Comparison of ENCODE assay signal across 8 cellular contexts in genomic region chr17:81481815-81482505, GRCh38. TPM values are rescaled to one million over a fixed set of nuclear protein-coding genes. Genes with fewer than 3 reads are reported as not detected.
A peak's percentile ranks its signal among the peaks of the same experiment; 100 is the strongest.
DNase-seq lines count a peak whose midpoint lies in the region; ATAC-seq and TF ChIP-seq lines count a peak whose summit lies in the region.

No MANE protein-coding gene starts in this region.

- H3K9me3 ChIP-seq in CD8-positive, alpha-beta memory T cell (ENCODE audit: low read length) = no peaks in the 10 kb centered on the region
- H3K9me3 ChIP-seq in gastroesophageal sphincter = no peaks in the 10 kb centered on the region

- no peaks in the 10 kb centered on the region for H3K9me3 Mint-ChIP-seq in CD8-positive, alpha-beta memory T cell
- no peaks in the 10 kb centered on the region for H3K9me3 Mint-ChIP-seq in WTC11

- H3K4me3 ChIP-seq in CD8-positive, alpha-beta memory T cell (ENCODE audit: low read length) = peak overlapping the region; percentile 53
- peak overlapping the region; percentile 40 to 60 for H3K4me3 ChIP-seq in gastroesophageal sphincter
- peak overlapping the region; percentile 33 for H3K4me3 ChIP-seq in retinal pigment epithelial cell (ENCODE audit: low read length)

- H3K27ac Mint-ChIP-seq in CD8-positive, alpha-beta memory T cell = peak overlapping the region in 1 of 8 donors; percentile 24
- H3K27ac Mint-ChIP-seq in WTC11 = no peak overlapping the region

- peaks cover 4 to 24% (median 11%) of the 10 kb centered on the region in 3 donors for H3K4me1 Mint-ChIP-seq in CD8-positive, alpha-beta memory T cell
- H3K4me1 Mint-ChIP-seq in WTC11 = peaks cover 7% of the 10 kb centered on the region; the same call in 1 of the 2 replicates

- ATAC-seq in WTC11 (no peak), gastroesophageal sphincter (no peak)

- H3K4me1 ChIP-seq in CD8-positive, alpha-beta memory T cell (ENCODE audit: insufficient read depth, low read length) = peaks cover 20% of the 10 kb centered on the region
- H3K4me1 ChIP-seq in gastroesophageal sphincter = peaks cover 0 to 57% (median 29%) of the 10 kb centered on the region in 3 donors

- TF ChIP-seq CTCF in WTC11 (IDR thresholded peaks at IDR 0.05) (no peak), gastroesophageal sphincter (IDR thresholded peaks at IDR 0.05) (no peak), retinal pigment epithelial cell (conservative IDR thresholded peaks at IDR 0.05; ENCODE audit: low read depth, low read length) (no peak)

- no peak for TF ChIP-seq POLR2A in gastroesophageal sphincter (IDR thresholded peaks at IDR 0.05)

- no peaks in the 10 kb centered on the region for H3K36me3 ChIP-seq in CD8-positive, alpha-beta memory T cell (ENCODE audit: insufficient read depth, low read length)
- no peaks in the 10 kb centered on the region for H3K36me3 ChIP-seq in gastroesophageal sphincter

- no peak for TF ChIP-seq EP300 in gastroesophageal sphincter (IDR thresholded peaks at IDR 0.05)

- CTCF ChIA-PET in CD8-positive, alpha-beta memory T cell (lab: Charles Lee) = interaction anchor here (0.9 to 1.5 kb wide), 3 partner anchors 190 to 390 kb away, joined by 3 to 5 read pairs (median 4); no protein-coding TSS in a partner anchor
- CTCF ChIA-PET in WTC11 (lab: Charles Lee) = interaction anchor here (0.7 to 2.7 kb wide), 8 partner anchors 10 to 227 kb away, joined by 3 to 8 read pairs (median 4); no protein-coding TSS in a partner anchor

- no CpG with 5 or more reads among the region's 18 CpGs for WGBS in gastroesophageal sphincter (ENCODE audit: low coverage in 1 of 2), 2 donors

- H3K27ac ChIP-seq in CD8-positive, alpha-beta memory T cell (ENCODE audit: low read depth, low read length) = no peak overlapping the region
- H3K27ac ChIP-seq in gastroesophageal sphincter = peak overlapping the region in 3 of 4 donors; percentile 11 to 67 (median 57)

- H3K27me3 Mint-ChIP-seq in CD8-positive, alpha-beta memory T cell = peaks cover 19 to 45% of the 10 kb centered on the region in 2 donors
- H3K27me3 Mint-ChIP-seq in WTC11 (ENCODE audit: low read depth) = peaks cover 69% of the 10 kb centered on the region

- H3K27me3 ChIP-seq in CD8-positive, alpha-beta memory T cell (ENCODE audit: insufficient read depth, low read length, poor library complexity, severe bottlenecking) = peaks cover 20% of the 10 kb centered on the region
- H3K27me3 ChIP-seq in gastroesophageal sphincter = no peaks in the 10 kb centered on the region

- DNase-seq in CD8-positive, alpha-beta memory T cell = peak in 1 of 5 donors; percentile 15
- DNase-seq in WTC11 (ENCODE audit: low spot score) (no peak), retinal pigment epithelial cell (ENCODE audit: low read depth) (no peak), NCI-H2029 treated with DMSO at 0.1 percent for 48 hours (lab: John Stamatoyannopoulos, UW) (no peak), ecto neural progenitor cell (ENCODE audit: low spot score) (no peak)
- no peak for DNase-seq in stimulated activated naive CD4-positive, alpha-beta T cell (lab: John Stamatoyannopoulos, UW)
- DNase-seq in stimulated activated CD4-positive, alpha-beta T cell treated with anti-CD3 and anti-CD28 coated beads, Interleukin-1b, Interleukin-23, amount 100 ng/mL, for 48 hours = no peak

- no peaks in the 10 kb centered on the region for H3K36me3 Mint-ChIP-seq in CD8-positive, alpha-beta memory T cell
- H3K36me3 Mint-ChIP-seq in WTC11 = no peaks in the 10 kb centered on the region

- H3K4me3 Mint-ChIP-seq in CD8-positive, alpha-beta memory T cell = peak overlapping the region in 6 of 7 donors; percentile 60 to 79 (median 64)
- peak overlapping the region; percentile 63 for H3K4me3 Mint-ChIP-seq in WTC11

- POLR2A ChIA-PET in CD8-positive, alpha-beta memory T cell (lab: Charles Lee) = interaction anchor here (0.7 kb wide), 1 partner anchor 448 kb away, joined by 3 read pairs; no protein-coding TSS in a partner anchor
- POLR2A ChIA-PET in WTC11 (lab: Charles Lee) = no interaction called here

TF ChIP-seq in WTC11, 78 proteins besides CTCF, POLR2A, EP300 and RAD21:
- TF ChIP-seq E2F5 (CRISPR knock-in tag; IDR thresholded peaks at IDR 0.05) (no peak), TCF7 (CRISPR knock-in tag; IDR thresholded peaks at IDR 0.05; ENCODE audit: low read depth) (no peak), USF2 (CRISPR knock-in tag; IDR thresholded peaks at IDR 0.05) (no peak), CREB1 (CRISPR knock-in tag; IDR thresholded peaks at IDR 0.05) (no peak), ATF1 (CRISPR knock-in tag; IDR thresholded peaks at IDR 0.05) (no peak), ATF6 (CRISPR knock-in tag; IDR thresholded peaks at IDR 0.05) (no peak), ZNF138 (CRISPR knock-in tag; conservative IDR thresholded peaks at IDR 0.05) (no peak), NFYB (CRISPR knock-in tag; conservative IDR thresholded peaks at IDR 0.05; ENCODE audit: low read depth) (no peak), TEAD4 (CRISPR knock-in tag; IDR thresholded peaks at IDR 0.05) (no peak), RORB (CRISPR knock-in tag; IDR thresholded peaks at IDR 0.05) (no peak), EMX1 (CRISPR knock-in tag; IDR thresholded peaks at IDR 0.05) (no peak), ZNF121 (CRISPR knock-in tag; IDR thresholded peaks at IDR 0.05) (no peak), MAX (CRISPR knock-in tag; IDR thresholded peaks at IDR 0.05) (no peak), CDX4 (CRISPR knock-in tag; IDR thresholded peaks at IDR 0.05; ENCODE audit: borderline replicate concordance) (no peak), CREM (CRISPR knock-in tag; IDR thresholded peaks at IDR 0.05) (no peak), ZNF219 (CRISPR knock-in tag; IDR thresholded peaks at IDR 0.05; ENCODE audit: borderline replicate concordance) (no peak)

RNA-seq across cellular contexts. Expression of gene ACTG1, which starts 30.6 kb away (rescaled TPM):
- total RNA-seq in CD8-positive, alpha-beta memory T cell = 1,000 to 10,000 TPM; 5,175 to 5,190 TPM
- 1,950 TPM for polyA plus RNA-seq in CD8-positive, alpha-beta memory T cell
- total RNA-seq in WTC11 (2021) (3,338 to 3,455 TPM (median 3,348 TPM) in 3 replicates), gastroesophageal sphincter (1,000 to 10,000 TPM in 3 of 4 donors, 100 to 1,000 TPM in 1; 829 to 1,848 (median 1,550) TPM)

RNA-seq across cellular contexts. Expression of gene FSCN2, which starts 46.2 kb away (rescaled TPM):
- under 1 TPM; 0.46 to 0.49 TPM for total RNA-seq in CD8-positive, alpha-beta memory T cell
- not detected for polyA plus RNA-seq in CD8-positive, alpha-beta memory T cell
- total RNA-seq in WTC11 (2021) (0.31 to 0.89 TPM (median 0.46 TPM) in 3 replicates), gastroesophageal sphincter (1 to 10 TPM in 2 of 4 donors, under 1 TPM in 2; 0.49 to 2.1 (median 1.0) TPM)
